Comparison of ENCODE assay signal across 8 cellular contexts in the genomic region with DNA sequence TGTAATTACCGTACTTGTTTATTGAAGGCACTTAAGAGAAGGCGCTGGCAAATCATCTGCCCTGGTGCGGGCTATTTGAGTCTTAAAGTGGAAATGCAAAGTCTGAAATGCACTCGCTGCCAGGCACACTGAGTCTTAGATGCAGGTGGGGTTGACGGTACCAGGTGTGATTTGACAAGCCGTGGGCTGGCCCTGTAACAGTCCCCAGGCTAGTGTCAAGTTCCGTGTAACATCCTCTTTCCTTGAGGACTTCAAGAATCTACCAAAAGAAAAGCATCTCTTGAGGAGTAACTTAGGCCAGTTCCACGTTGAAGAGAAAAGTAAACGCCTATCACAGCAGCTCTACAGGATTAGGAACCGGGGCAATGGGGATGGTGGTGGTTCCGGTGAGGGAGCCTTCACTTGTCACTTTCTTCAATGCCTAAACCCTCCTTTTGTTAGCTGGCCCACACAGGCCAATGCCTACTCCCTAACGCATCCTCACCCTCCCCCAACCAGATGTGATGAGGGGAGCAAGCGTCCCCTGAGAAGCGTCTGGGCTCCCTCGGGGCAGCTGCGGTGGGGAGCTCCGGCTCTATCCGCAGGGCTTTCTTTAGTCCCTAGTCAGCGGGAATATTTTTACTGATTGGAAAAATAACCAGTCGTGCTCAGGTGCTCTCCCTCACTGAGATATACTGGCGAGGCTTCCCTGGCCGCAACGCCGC. TPM values are rescaled to one million over a fixed set of nuclear protein-coding genes. Genes with fewer than 3 reads are reported as not detected.
DNase-seq lines count a peak whose midpoint lies in the region; ATAC-seq and TF ChIP-seq lines count a peak whose summit lies in the region.

No MANE protein-coding gene starts in this region.

- H4K91ac ChIP-seq in trophoblast cell (ENCODE audit: low read depth, low read length): peak overlapping the region; percentile 67

- H3K79me2 ChIP-seq in trophoblast cell (ENCODE audit: control insufficient read depth, insufficient read depth, low read length, poor library complexity): peaks cover 19% of the 10 kb centered on the region

- H3K4me3 ChIP-seq in WERI-Rb-1 (ENCODE audit: low read depth, low read length) (peak overlapping the region; percentile 93), gastroesophageal sphincter (peak overlapping the region; percentile 84 to 93), trophoblast cell (ENCODE audit: low read depth, low read length) (peak overlapping the region; percentile 73)

- H3K4me2 ChIP-seq in trophoblast cell (ENCODE audit: low read length): peak overlapping the region; percentile 72

- peak overlapping the region; percentile 47 for H2BK5ac ChIP-seq in trophoblast cell (ENCODE audit: low read depth, low read length, poor library complexity)

- in situ Hi-C loops in G401 (cut with HindIII; ENCODE audit: low sequenced_read_pairs): no loop called here

- H3K36me3 ChIP-seq in ES-I3 (ENCODE audit: insufficient read depth, low read length) (no peaks in the 10 kb centered on the region), WERI-Rb-1 (peaks cover 4% of the 10 kb centered on the region), gastroesophageal sphincter (no peaks in the 10 kb centered on the region), trophoblast cell (ENCODE audit: control insufficient read depth in 1 of 2, insufficient read depth in 2 of 2, low read length in 2 of 2) (no peaks in the 10 kb centered on the region)

- peaks cover 22% of the 10 kb centered on the region for H3K79me1 ChIP-seq in trophoblast cell (ENCODE audit: low read length)

- TF ChIP-seq EP300 in gastroesophageal sphincter (IDR thresholded peaks at IDR 0.05): no peak

- peak overlapping the region; percentile 73 for H4K12ac ChIP-seq in trophoblast cell (ENCODE audit: low read depth, low read length)

- H2AFZ ChIP-seq in trophoblast cell (ENCODE audit: insufficient read depth, low read length, poor library complexity): peak overlapping the region; percentile 67

- TF ChIP-seq CTCF in WERI-Rb-1 (IDR thresholded peaks at IDR 0.05; ENCODE audit: low read depth, low read length) (peak; percentile 16; the same call in 1 of the 2 replicates), gastroesophageal sphincter (IDR thresholded peaks at IDR 0.05) (no peak)

- no peak overlapping the region for H3K23ac ChIP-seq in trophoblast cell (ENCODE audit: low read length)

- H3K4ac ChIP-seq in trophoblast cell (ENCODE audit: low read depth, low read length): peak overlapping the region; percentile 39

- H3K9me3 ChIP-seq in ES-I3 (ENCODE audit: control insufficient read depth, insufficient read depth, low read length) (no peaks in the 10 kb centered on the region), WERI-Rb-1 (ENCODE audit: severe bottlenecking) (no peaks in the 10 kb centered on the region), gastroesophageal sphincter (no peaks in the 10 kb centered on the region), trophoblast cell (ENCODE audit: insufficient read depth, low read depth, low read length) (no peaks in the 10 kb centered on the region)

- peak overlapping the region; percentile 65 for H2AK5ac ChIP-seq in trophoblast cell (ENCODE audit: low read length)

- H3K27ac ChIP-seq in WERI-Rb-1 (peak overlapping the region; percentile 97), gastroesophageal sphincter (peak overlapping the region; percentile 93 to 98 (median 94)), trophoblast cell (ENCODE audit: low read depth, low read length) (peak overlapping the region; percentile 49)

- peak overlapping the region; percentile 32 for H2BK120ac ChIP-seq in trophoblast cell (ENCODE audit: insufficient read depth, low read length, poor library complexity)

- peak overlapping the region; percentile 59 for H4K8ac ChIP-seq in trophoblast cell (ENCODE audit: low read depth, low read length)

- no peak for TF ChIP-seq POLR2A in gastroesophageal sphincter (IDR thresholded peaks at IDR 0.05)

- no peaks in the 10 kb centered on the region for H3K27me3 ChIP-seq in WERI-Rb-1 (ENCODE audit: insufficient read depth, low read depth, severe bottlenecking)
- no peaks in the 10 kb centered on the region for H3K27me3 ChIP-seq in gastroesophageal sphincter
- no peaks in the 10 kb centered on the region for H3K27me3 ChIP-seq in trophoblast cell (ENCODE audit: insufficient read depth, low read length)

- DNase-seq in WERI-Rb-1: no peak
- peak in 1 of 2 donors; percentile 51 for DNase-seq in trophoblast cell
- DNase-seq in G401 (ENCODE audit: low spot score): no peak
- DNase-seq in hippocampal formation (lab: John Stamatoyannopoulos, UW): no peak

- H3K4me1 ChIP-seq in ES-I3 (ENCODE audit: insufficient read depth, low read length) (no peaks in the 10 kb centered on the region), gastroesophageal sphincter (peaks cover 0 to 35% (median 3%) of the 10 kb centered on the region in 3 donors), trophoblast cell (ENCODE audit: control insufficient read depth in 1 of 2, insufficient read depth in 2 of 2, low read length in 2 of 2) (peaks cover 6 to 9% of the 10 kb centered on the region in 2 experiments)

- peak; percentile 43 for ATAC-seq in GM19395 (IDR thresholded peaks at IDR 0.05; ENCODE audit: unreplicated experiment)
- peak; percentile 35 for ATAC-seq in HG03378 (IDR thresholded peaks at IDR 0.05; ENCODE audit: unreplicated experiment)
- peak; percentile 0 for ATAC-seq in gastroesophageal sphincter

- 18 to 60% methylated on average over 1 to 14 of the region's 24 CpGs for WGBS in gastroesophageal sphincter (ENCODE audit: low coverage in 1 of 2), 2 donors
- no CpG with 5 or more reads among the region's 24 CpGs for WGBS in trophoblast cell (ENCODE audit: extremely low coverage, insufficient coverage, insufficient read length)

- H3K14ac ChIP-seq in trophoblast cell (ENCODE audit: low read length): peak overlapping the region; percentile 58

- H3K9ac ChIP-seq in ES-I3 (ENCODE audit: low read depth, low read length): peak overlapping the region; percentile 92
- peak overlapping the region; percentile 59 for H3K9ac ChIP-seq in trophoblast cell (ENCODE audit: low read length)

- H3K18ac ChIP-seq in trophoblast cell (ENCODE audit: low read length): peak overlapping the region; percentile 71

- peak overlapping the region; percentile 50 for H2BK12ac ChIP-seq in trophoblast cell (ENCODE audit: low read length)

RNA-seq across cellular contexts. Expression of a gene that starts 1.5 kb away (rescaled TPM):
- total RNA-seq in gastroesophageal sphincter: 100 to 1,000 TPM; 151 to 222 (median 164) TPM
- polyA plus RNA-seq in trophoblast cell (2013): 187 and 206 TPM in 2 replicates
- total RNA-seq in G401 (2014; rRNA removed; shearing (Covaris generic)): 43.7 and 80.8 TPM in 2 replicates
